Comparison of ENCODE assay signal across 13 cellular contexts in the genomic region with DNA sequence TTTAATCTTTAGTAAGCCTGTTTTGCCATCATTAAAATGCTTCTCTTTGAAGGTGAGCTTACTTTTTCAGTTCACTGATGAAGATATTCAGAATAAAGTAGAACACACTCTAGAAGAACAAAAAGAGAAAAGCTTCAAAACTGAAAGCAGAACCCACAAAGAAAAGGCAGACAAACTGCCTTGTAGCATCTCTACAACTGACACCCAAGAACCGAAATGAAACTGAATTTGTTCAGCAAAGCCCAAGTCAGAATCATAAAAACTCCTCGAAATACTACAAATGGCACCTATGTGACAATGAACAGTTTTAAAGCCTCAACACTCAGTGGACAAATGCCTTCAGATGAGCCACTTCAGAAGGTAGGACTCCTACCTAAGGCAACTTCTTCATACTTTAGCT.
DNase-seq lines count a peak whose midpoint lies in the region; ATAC-seq, FAIRE-seq and TF ChIP-seq lines count a peak whose summit lies in the region.
"Had no signal": no experiment of that assay in that cellular context is flagged by ENCODE, and none has a peak within 500 bp of the region (broad histone marks: within the 10 kb centered on the region; RNA-seq: fewer than 3 reads in every experiment).

No MANE protein-coding gene starts in this region.

- H3K9ac ChIP-seq in Loucy (ENCODE audit: low read depth, low read length, poor library complexity, severe bottlenecking): peak overlapping the region; percentile 40

- no peak for ATAC-seq in A549
- ATAC-seq in central memory CD8-positive, alpha-beta T cell (replicated peaks; ENCODE audit: extremely low read depth, poor library complexity, severe bottlenecking): no peak
- ATAC-seq in Right ventricle myocardium superior (ENCODE audit: poor library complexity): no peak
- ATAC-seq: psoas muscle, Right ventricle myocardium inferior had no signal

- WGBS in A549 (ENCODE audit: missing lambda C conversion rate): 86% methylated on average over 2 of the region's 2 CpGs
- WGBS in adrenal gland, 4 donors: 79 to 91% (median 84%) methylated on average over 2 of the region's 2 CpGs

- H3K27me3 ChIP-seq in DOHH2 (ENCODE audit: control insufficient read depth, low read length) (no peaks in the 10 kb centered on the region), Loucy (ENCODE audit: insufficient read depth, low read length, poor library complexity, severe bottlenecking) (no peaks in the 10 kb centered on the region), adrenal gland (no peaks in the 10 kb centered on the region)

- H3K4me1 Mint-ChIP-seq in central memory CD8-positive, alpha-beta T cell: peaks cover 20% of the 10 kb centered on the region

- CTCF ChIA-PET in A549 (lab: Yijun Ruan, JAX): interaction anchor here (0.8 to 1.4 kb wide), 5 partner anchors 8 to 33 kb away, joined by 3 to 5 read pairs (median 3); no protein-coding TSS in a partner anchor

- TF ChIP-seq POLR2A in A549 (IDR thresholded peaks at IDR 0.05; ENCODE audit: low read length) (no peak), adrenal gland (IDR thresholded peaks at IDR 0.05) (no peak)

- H3K27ac ChIP-seq in A549 (peak overlapping the region; percentile 79 to 83), DOHH2 (ENCODE audit: low read depth, low read length) (no peak overlapping the region), adrenal gland (no peak overlapping the region)
- H3K27ac ChIP-seq: psoas muscle had no signal

- H3K4me1 ChIP-seq in A549: peaks cover 66% of the 10 kb centered on the region
- peaks cover 21% of the 10 kb centered on the region for H3K4me1 ChIP-seq in DOHH2 (ENCODE audit: control insufficient read depth, low read length)
- peaks cover 38% of the 10 kb centered on the region for H3K4me1 ChIP-seq in Loucy (ENCODE audit: insufficient read depth, low read length, poor library complexity, severe bottlenecking)
- H3K4me1 ChIP-seq in adrenal gland (replicated peaks in 1 of 2): peaks cover 0 to 22% of the 10 kb centered on the region in 2 donors

- no peak for TF ChIP-seq RAD21 in A549 (conservative IDR thresholded peaks at IDR 0.05 in 1 of 2, IDR thresholded peaks at IDR 0.05 in 1 of 2)

- no peaks in the 10 kb centered on the region for H4K20me1 ChIP-seq in DOHH2 (ENCODE audit: control insufficient read depth, insufficient read depth, low read depth, low read length)
- peaks cover 8% of the 10 kb centered on the region for H4K20me1 ChIP-seq in Loucy (ENCODE audit: insufficient read depth, low read length, poor library complexity, severe bottlenecking)

- intact Hi-C loops in adrenal gland (cut with DNase I) (no loop called here), Right ventricle myocardium superior (cut with DNase I) (no loop called here)

- H3F3A ChIP-seq in DOHH2 (ENCODE audit: control insufficient read depth, insufficient read depth) (no peaks in the 10 kb centered on the region), Loucy (ENCODE audit: low read depth) (0 out of 2 replicates have a peak, but pooled peaks cover 2% of the 10 kb centered on the region)

- no peak for TF ChIP-seq EP300 in A549 (IDR thresholded peaks at IDR 0.05)

- no peak overlapping the region for H3K27ac Mint-ChIP-seq in central memory CD8-positive, alpha-beta T cell (ENCODE audit: low read depth)

- H3K79me2 ChIP-seq in DOHH2 (ENCODE audit: control insufficient read depth, low read length): peaks cover 3% of the 10 kb centered on the region; the same call in 1 of the 2 replicates
- H3K79me2 ChIP-seq in Loucy (ENCODE audit: insufficient read depth, low read length): peaks cover 77% of the 10 kb centered on the region

- H3K4me3 ChIP-seq in A549 (no peak overlapping the region), DOHH2 (ENCODE audit: low read length) (no peak overlapping the region), Loucy (ENCODE audit: low read length, poor library complexity, severe bottlenecking) (peak overlapping the region; percentile 41), adrenal gland (no peak overlapping the region)
- H3K4me3 ChIP-seq: psoas muscle had no signal

- peak overlapping the region; percentile 77 for H3K4me2 ChIP-seq in A549
- H3K4me2 ChIP-seq in DOHH2 (ENCODE audit: low read length): 0 out of 2 replicates have a peak overlapping the region, but pooled peaks have one; percentile 6
- peak overlapping the region; percentile 68 for H3K4me2 ChIP-seq in Loucy (ENCODE audit: low read depth, low read length, poor library complexity, severe bottlenecking)

- peaks cover 38% of the 10 kb centered on the region for H3K27me3 Mint-ChIP-seq in central memory CD8-positive, alpha-beta T cell

- POLR2A ChIA-PET in A549 (lab: Yijun Ruan, JAX): interaction anchor here (1.8 kb wide), 1 partner anchor 26 kb away, joined by 4 read pairs; no protein-coding TSS in a partner anchor

- no peaks in the 10 kb centered on the region for H3K36me3 ChIP-seq in DOHH2 (ENCODE audit: control insufficient read depth, low read length)
- H3K36me3 ChIP-seq in Loucy (ENCODE audit: insufficient read depth, low read length): no peaks in the 10 kb centered on the region
- no peaks in the 10 kb centered on the region for H3K36me3 ChIP-seq in adrenal gland (replicated peaks in 1 of 2)

- TF ChIP-seq CTCF in A549 (IDR thresholded peaks at IDR 0.05): no peak
- TF ChIP-seq CTCF in DOHH2 (IDR thresholded peaks at IDR 0.05; ENCODE audit: low read depth, low read length, poor library complexity, severe bottlenecking): no peak
- no peak for TF ChIP-seq CTCF in Loucy (conservative IDR thresholded peaks at IDR 0.05; ENCODE audit: low read length)
- TF ChIP-seq CTCF in adrenal gland (IDR thresholded peaks at IDR 0.05): no peak

- H3K4me3 Mint-ChIP-seq in central memory CD8-positive, alpha-beta T cell: peak overlapping the region; percentile 66

- H3K9me3 Mint-ChIP-seq in central memory CD8-positive, alpha-beta T cell: no peaks in the 10 kb centered on the region

- DNase-seq in A549 (ENCODE audit: low read depth in 1 of 2, low spot score in 1 of 2): no peak
- DNase-seq in central memory CD8-positive, alpha-beta T cell (ENCODE audit: low spot score in 2 of 2): no peak
- no peak for DNase-seq in occipital lobe (lab: John Stamatoyannopoulos, UW)
- no peak for DNase-seq in adrenal gland
- no peak for DNase-seq in NCI-H2107 (lab: John Stamatoyannopoulos, UW)
- DNase-seq in Right ventricle myocardium superior: no peak
- DNase-seq: activated gamma-delta T cell treated with Interleukin-2 at 50 U/mL for 16 hours, NCI-H1436, NCI-H510A treated with DMSO at 0.1 percent for 48 hours, psoas muscle had no signal

- no peak overlapping the region for H2AFZ ChIP-seq in Loucy (ENCODE audit: low read length)

- H3K9me3 ChIP-seq in A549 (no peaks in the 10 kb centered on the region), DOHH2 (ENCODE audit: control insufficient read depth, insufficient read depth, low read length) (no peaks in the 10 kb centered on the region), Loucy (ENCODE audit: insufficient read depth, low read depth, low read length) (no peaks in the 10 kb centered on the region), adrenal gland (replicated peaks in 1 of 3) (no peaks in the 10 kb centered on the region)
- H3K9me3 ChIP-seq: psoas muscle had no signal

- FAIRE-seq in A549 (lab: Jason Lieb, UNC): no peak

- H3K36me3 Mint-ChIP-seq in central memory CD8-positive, alpha-beta T cell (ENCODE audit: insufficient read depth): peaks cover 3% of the 10 kb centered on the region

- H3K9me2 ChIP-seq in DOHH2 (replicated peaks; ENCODE audit: control insufficient read depth, low read length): no peaks in the 10 kb centered on the region
- no peaks in the 10 kb centered on the region for H3K9me2 ChIP-seq in Loucy (replicated peaks; ENCODE audit: low read depth, low read length)

TF ChIP-seq in A549, 52 proteins besides CTCF, POLR2A, EP300 and RAD21:
- TF ChIP-seq EHMT2 (IDR thresholded peaks at IDR 0.05; ENCODE audit: low read depth) (no peak), ZSCAN20 (CRISPR knock-in tag; IDR thresholded peaks at IDR 0.05) (no peak), RARB (CRISPR knock-in tag; IDR thresholded peaks at IDR 0.05) (no peak), PHF8 (IDR thresholded peaks at IDR 0.05; ENCODE audit: borderline replicate concordance, low read depth) (no peak), RNF2 (IDR thresholded peaks at IDR 0.05; ENCODE audit: borderline replicate concordance, low read depth) (no peak), HDAC2 (IDR thresholded peaks at IDR 0.05) (no peak), ZFP36 (IDR thresholded peaks at IDR 0.05; ENCODE audit: borderline replicate concordance, partially characterized antibody) (no peak), CBX8 (IDR thresholded peaks at IDR 0.05) (no peak)

Comparison
In these comparisons a context has a peak if more than half of its experiments do, and no peak if none do; other contexts are left out.
1. H3K27ac ChIP-seq: peak in A549 (2 of 2); none in DOHH2 (single experiment) and adrenal gland (0 of 5).
2. H3K4me2 ChIP-seq: peak in every context shown above with its lines; median percentile 77 in A549; 68 in Loucy; 6 in DOHH2.